In genomic region chr9:33395159-33395879, GRCh38 we compare ENCODE assay signal across 6 cellular contexts. TPM values are rescaled to one million over a fixed set of nuclear protein-coding genes. Genes with fewer than 3 reads are reported as not detected.
"Had no signal": no experiment of that assay in that cellular context is flagged by ENCODE, and none has a peak within 500 bp of the region (broad histone marks: within the 10 kb centered on the region; RNA-seq: fewer than 3 reads in every experiment).

No MANE protein-coding gene starts in this region.

RNA-seq across cellular contexts. Expression of gene AQP7, which starts 7.0 kb away (rescaled TPM):
- total RNA-seq: activated B cell treated with CpG ODN at 0.5 μM for 24 hours; activated T-helper 1 cell treated with anti-CD3 and anti-CD28 coated beads, Interleukin-12 subunit alpha, Interleukin-12 subunit beta, Interleukin-2, Interleukin-4 antibody, amounts not matched to agents 30 ng/mL and 10 ng/mL and 1 ng/mL, durations not matched to agents 14 hours and 24 hours and 36 hours; dermis blood vessel endothelial cell; fibroblast of villous mesenchyme; glomerular endothelial cell had no signal
- polyA plus RNA-seq: keratinocyte had no signal
